In genomic region chr11:40491341-40491740, GRCh38 we compare ENCODE assay signal across 5 cellular contexts.
"Had no signal": no experiment of that assay in that cellular context is flagged by ENCODE, and none has a peak within 500 bp of the region (broad histone marks: within the 10 kb centered on the region; RNA-seq: fewer than 3 reads in every experiment).

No MANE protein-coding gene starts in this region.

- DNase-seq: H9, HCEC 1CT, IMR-90, KBM-7 had no signal

- H2AFZ ChIP-seq: GM23338 had no signal

- H3K4me3 ChIP-seq: GM23338 had no signal

- H3K4me2 ChIP-seq: GM23338 had no signal
